1 cellular context compared by ENCODE assay signal in genomic region chr3:122589297-122589696, GRCh38.
TF ChIP-seq lines count a peak whose summit lies in the region.

No MANE protein-coding gene starts in this region.

TF ChIP-seq in GM12878, 131 proteins besides CTCF, POLR2A, EP300 and RAD21 (continues in another document):
- TF ChIP-seq USF1 (IDR thresholded peaks at IDR 0.05; ENCODE audit: borderline replicate concordance, extremely low read length, insufficient read depth, low read depth, low read length) (no peak), CEBPB (IDR thresholded peaks at IDR 0.05; ENCODE audit: borderline replicate concordance in 1 of 2, low read depth in 2 of 2, low read length in 2 of 2) (peak in 1 of 2 experiments; percentile 59; a peak in 1 of 4 replicates), SREBF1 (IDR thresholded peaks at IDR 0.05; ENCODE audit: low read length) (no peak), FOS (IDR thresholded peaks at IDR 0.05; ENCODE audit: borderline replicate concordance, extremely low read depth, insufficient read length) (no peak), HDAC2 (IDR thresholded peaks at IDR 0.05) (no peak), TCF12 (IDR thresholded peaks at IDR 0.05; ENCODE audit: low read depth, low read length) (no peak), NR2F1 (conservative IDR thresholded peaks at IDR 0.05) (0 out of 2 replicates have a peak, but pooled peaks have one; percentile 44), ZBED1 (IDR thresholded peaks at IDR 0.05; ENCODE audit: borderline replicate concordance) (no peak), ATF2 (IDR thresholded peaks at IDR 0.05; ENCODE audit: low read length) (peak; percentile 83), KAT2A (conservative IDR thresholded peaks at IDR 0.05; ENCODE audit: control insufficient read depth, low read depth, low read length) (no peak), ZNF217 (IDR thresholded peaks at IDR 0.05) (peak; percentile 83; the same call in 1 of the 2 replicates), SREBF2 (IDR thresholded peaks at IDR 0.05; ENCODE audit: low read length) (no peak), MLLT1 (IDR thresholded peaks at IDR 0.05) (no peak), BMI1 (IDR thresholded peaks at IDR 0.05; ENCODE audit: borderline replicate concordance) (peak; percentile 72; the same call in 1 of the 2 replicates), FOXK2 (IDR thresholded peaks at IDR 0.05) (no peak), IRF5 (IDR thresholded peaks at IDR 0.05; ENCODE audit: borderline replicate concordance) (no peak), EGR1 (IDR thresholded peaks at IDR 0.05; ENCODE audit: borderline replicate concordance in 1 of 2, low read depth in 2 of 2, low read length in 2 of 2) (no peak), MTA3 (IDR thresholded peaks at IDR 0.05; ENCODE audit: borderline replicate concordance, low read length) (peak; percentile 84; the same call in 1 of the 2 replicates), NFIC (IDR thresholded peaks at IDR 0.05; ENCODE audit: low read depth, low read length) (peak; percentile 94), KLF5 (IDR thresholded peaks at IDR 0.05; ENCODE audit: partially characterized antibody) (peak; percentile 22), RAD51 (IDR thresholded peaks at IDR 0.05) (peak; percentile 74), CBFB (IDR thresholded peaks at IDR 0.05; ENCODE audit: low read depth) (peak; percentile 34; the same call in 1 of the 2 replicates), PAX5 (IDR thresholded peaks at IDR 0.05; ENCODE audit: borderline replicate concordance, low read depth, low read length) (no peak), ZNF24 (IDR thresholded peaks at IDR 0.05) (peak; percentile 51; the same call in 1 of the 2 replicates), BCL11A (IDR thresholded peaks at IDR 0.05; ENCODE audit: low read depth, low read length) (peak; percentile 62; the same call in 1 of the 2 replicates), MEF2B (IDR thresholded peaks at IDR 0.05; ENCODE audit: partially characterized antibody, poor library complexity, severe bottlenecking) (peak; percentile 64), NFXL1 (IDR thresholded peaks at IDR 0.05; ENCODE audit: borderline replicate concordance) (no peak), NBN (IDR thresholded peaks at IDR 0.05) (no peak), ZNF592 (IDR thresholded peaks at IDR 0.05) (0 out of 2 replicates have a peak, but pooled peaks have one; percentile 57), SMAD5 (IDR thresholded peaks at IDR 0.05; ENCODE audit: low read depth) (no peak), KDM1A (IDR thresholded peaks at IDR 0.05; ENCODE audit: borderline replicate concordance) (no peak), USF2 (IDR thresholded peaks at IDR 0.05; ENCODE audit: borderline replicate concordance, low read depth, low read length) (no peak), TAF1 (IDR thresholded peaks at IDR 0.05; ENCODE audit: borderline replicate concordance, low read depth, low read length) (no peak), PML (IDR thresholded peaks at IDR 0.05; ENCODE audit: low read length) (no peak; the same call in 1 of the 2 replicates), SKIL (IDR thresholded peaks at IDR 0.05; ENCODE audit: low read depth, poor library complexity, severe bottlenecking) (peak; percentile 70), ZBTB4 (CRISPR knock-in tag; IDR thresholded peaks at IDR 0.05) (no peak), BACH1 (IDR thresholded peaks at IDR 0.05; ENCODE audit: borderline replicate concordance) (peak; percentile 99), STAT1 (conservative IDR thresholded peaks at IDR 0.05) (no peak), GATAD2B (conservative IDR thresholded peaks at IDR 0.05; ENCODE audit: low read depth) (0 out of 2 replicates have a peak, but pooled peaks have one; percentile 32)
- TF ChIP-seq, protein P1, sequence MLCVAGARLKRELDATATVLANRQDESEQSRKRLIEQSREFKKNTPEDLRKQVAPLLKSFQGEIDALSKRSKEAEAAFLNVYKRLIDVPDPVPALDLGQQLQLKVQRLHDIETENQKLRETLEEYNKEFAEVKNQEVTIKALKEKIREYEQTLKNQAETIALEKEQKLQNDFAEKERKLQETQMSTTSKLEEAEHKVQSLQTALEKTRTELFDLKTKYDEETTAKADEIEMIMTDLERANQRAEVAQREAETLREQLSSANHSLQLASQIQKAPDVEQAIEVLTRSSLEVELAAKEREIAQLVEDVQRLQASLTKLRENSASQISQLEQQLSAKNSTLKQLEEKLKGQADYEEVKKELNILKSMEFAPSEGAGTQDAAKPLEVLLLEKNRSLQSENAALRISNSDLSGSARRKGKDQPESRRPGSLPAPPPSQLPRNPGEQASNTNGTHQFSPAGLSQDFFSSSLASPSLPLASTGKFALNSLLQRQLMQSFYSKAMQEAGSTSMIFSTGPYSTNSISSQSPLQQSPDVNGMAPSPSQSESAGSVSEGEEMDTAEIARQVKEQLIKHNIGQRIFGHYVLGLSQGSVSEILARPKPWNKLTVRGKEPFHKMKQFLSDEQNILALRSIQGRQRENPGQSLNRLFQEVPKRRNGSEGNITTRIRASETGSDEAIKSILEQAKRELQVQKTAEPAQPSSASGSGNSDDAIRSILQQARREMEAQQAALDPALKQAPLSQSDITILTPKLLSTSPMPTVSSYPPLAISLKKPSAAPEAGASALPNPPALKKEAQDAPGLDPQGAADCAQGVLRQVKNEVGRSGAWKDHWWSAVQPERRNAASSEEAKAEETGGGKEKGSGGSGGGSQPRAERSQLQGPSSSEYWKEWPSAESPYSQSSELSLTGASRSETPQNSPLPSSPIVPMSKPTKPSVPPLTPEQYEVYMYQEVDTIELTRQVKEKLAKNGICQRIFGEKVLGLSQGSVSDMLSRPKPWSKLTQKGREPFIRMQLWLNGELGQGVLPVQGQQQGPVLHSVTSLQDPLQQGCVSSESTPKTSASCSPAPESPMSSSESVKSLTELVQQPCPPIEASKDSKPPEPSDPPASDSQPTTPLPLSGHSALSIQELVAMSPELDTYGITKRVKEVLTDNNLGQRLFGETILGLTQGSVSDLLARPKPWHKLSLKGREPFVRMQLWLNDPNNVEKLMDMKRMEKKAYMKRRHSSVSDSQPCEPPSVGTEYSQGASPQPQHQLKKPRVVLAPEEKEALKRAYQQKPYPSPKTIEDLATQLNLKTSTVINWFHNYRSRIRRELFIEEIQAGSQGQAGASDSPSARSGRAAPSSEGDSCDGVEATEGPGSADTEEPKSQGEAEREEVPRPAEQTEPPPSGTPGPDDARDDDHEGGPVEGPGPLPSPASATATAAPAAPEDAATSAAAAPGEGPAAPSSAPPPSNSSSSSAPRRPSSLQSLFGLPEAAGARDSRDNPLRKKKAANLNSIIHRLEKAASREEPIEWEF (IDR thresholded peaks at IDR 0.05; ENCODE audit: insufficient replicate concordance, low read depth, low read length), result no peak
